ENCODE assay signal across 19 cellular contexts in the genomic region with DNA sequence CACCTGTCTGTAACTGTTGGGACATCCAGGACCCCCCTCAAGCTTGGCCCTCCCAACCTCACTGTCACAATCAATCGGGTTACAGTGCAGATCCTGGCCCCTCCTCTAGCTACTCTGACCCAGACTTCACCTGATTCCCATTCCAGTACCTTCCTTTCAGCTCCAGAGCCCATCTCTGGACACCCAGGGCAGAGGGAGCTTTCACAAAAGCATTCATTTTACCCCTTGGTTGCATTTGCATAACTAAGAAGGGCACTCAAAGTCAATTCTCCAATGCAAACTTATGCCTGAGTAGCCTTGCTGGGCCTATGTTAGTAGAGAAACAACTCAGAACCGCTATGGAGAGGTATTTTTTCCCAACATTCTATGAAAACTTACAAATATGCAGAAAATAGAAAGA. TPM values are rescaled to one million over a fixed set of nuclear protein-coding genes. Genes with fewer than 3 reads are reported as not detected.
DNase-seq lines count a peak whose midpoint lies in the region; ATAC-seq and TF ChIP-seq lines count a peak whose summit lies in the region.
"Had no signal": no experiment of that assay in that cellular context is flagged by ENCODE, and none has a peak within 500 bp of the region (broad histone marks: within the 10 kb centered on the region; RNA-seq: fewer than 3 reads in every experiment).

No MANE protein-coding gene starts in this region.

- 43 to 72% methylated on average over 1 to 2 of the region's 2 CpGs for WGBS in endodermal cell (ENCODE audit: insufficient coverage in 1 of 2, insufficient read length in 1 of 2), 2 experiments

- no peaks in the 10 kb centered on the region for H3K4me1 ChIP-seq in endodermal cell (ENCODE audit: control insufficient read depth, insufficient read depth, low read length)
- H3K4me1 ChIP-seq: SJSA1 had no signal

- H3K4me1 Mint-ChIP-seq in stimulated activated naive CD8-positive, alpha-beta T cell treated with anti-CD3 and anti-CD28 coated beads, Interleukin-15, Interleukin-2, amounts not matched to agents 100 ng/mL and 50 ng/mL, for 24 hours (ENCODE audit: low read depth): peaks cover 90% of the 10 kb centered on the region
- H3K4me1 Mint-ChIP-seq in WTC11 (peaks cover 31% of the 10 kb centered on the region), endodermal cell (peaks cover 24% of the 10 kb centered on the region)

- CTCF ChIA-PET in WTC11 (lab: Charles Lee): interaction anchor here (0.7 to 1.3 kb wide), 8 partner anchors 11 to 130 kb away, joined by 3 to 9 read pairs (median 5); partner anchors contain the start of gene ACTR1B

- in situ Hi-C loops in GM13976 (cut with MboI; ENCODE audit: low sequenced_read_pairs, unreplicated experiment): no loop called here

- POLR2A ChIA-PET in WTC11 (lab: Charles Lee): interaction anchor here (0.7 kb wide), 1 partner anchor 856 kb away, joined by 3 read pairs; no protein-coding TSS in a partner anchor

- H3K27me3 Mint-ChIP-seq in stimulated activated naive CD8-positive, alpha-beta T cell treated with anti-CD3 and anti-CD28 coated beads, Interleukin-15, Interleukin-2, amounts not matched to agents 100 ng/mL and 50 ng/mL, for 24 hours: no peaks in the 10 kb centered on the region
- no peaks in the 10 kb centered on the region; the same call in 1 of the 2 replicates for H3K27me3 Mint-ChIP-seq in WTC11 (ENCODE audit: low read depth)
- no peaks in the 10 kb centered on the region for H3K27me3 Mint-ChIP-seq in endodermal cell (ENCODE audit: insufficient read depth)

- H3K4me3 Mint-ChIP-seq in stimulated activated naive CD8-positive, alpha-beta T cell treated with anti-CD3 and anti-CD28 coated beads, Interleukin-15, Interleukin-2, amounts not matched to agents 100 ng/mL and 50 ng/mL, for 24 hours: peak overlapping the region; percentile 60
- H3K4me3 Mint-ChIP-seq in WTC11 (peak overlapping the region; percentile 0; the same call in 1 of the 2 replicates), endodermal cell (no peak overlapping the region)

- peaks cover 73% of the 10 kb centered on the region for H3K36me3 Mint-ChIP-seq in stimulated activated naive CD8-positive, alpha-beta T cell treated with anti-CD3 and anti-CD28 coated beads, Interleukin-15, Interleukin-2, amounts not matched to agents 100 ng/mL and 50 ng/mL, for 24 hours (ENCODE audit: low read depth)
- H3K36me3 Mint-ChIP-seq in WTC11 (no peaks in the 10 kb centered on the region), endodermal cell (ENCODE audit: low read depth) (no peaks in the 10 kb centered on the region)

- DNase-seq in stimulated activated naive CD8-positive, alpha-beta T cell treated with anti-CD3 and anti-CD28 coated beads, Interleukin-15, Interleukin-2, amounts not matched to agents 100 U/mL and 50 U/mL, for 24 hours: no peak
- DNase-seq in WTC11 (ENCODE audit: low spot score) (no peak), endodermal cell (no peak), NCI-H1048 (lab: John Stamatoyannopoulos, UW) (no peak), GM13976 (ENCODE audit: low spot score) (no peak), kidney glomerular epithelial cell (lab: John Stamatoyannopoulos, UW) (no peak)
- DNase-seq: activated CD4-positive, CD25-positive, alpha-beta regulatory T cell treated with anti-CD3 and anti-CD28 coated beads, Interleukin-2, amount 50 U/mL, for 72 hours; anterior cingulate cortex; effector CD8-positive, alpha-beta T cell; glutamatergic neuron; islet precursor cell; ovary; stimulated activated CD4-positive, alpha-beta T cell treated with anti-CD3 and anti-CD28 coated beads, Interleukin-1b, Interleukin-23, amount 100 ng/mL, for 48 hours; T1000 had no signal

- H3K36me3 ChIP-seq in endodermal cell (ENCODE audit: control insufficient read depth, insufficient read depth, low read length): no peaks in the 10 kb centered on the region
- H3K36me3 ChIP-seq: ovary, SJSA1 had no signal

- H3K27ac Mint-ChIP-seq in stimulated activated naive CD8-positive, alpha-beta T cell treated with anti-CD3 and anti-CD28 coated beads, Interleukin-15, Interleukin-2, amounts not matched to agents 100 ng/mL and 50 ng/mL, for 24 hours: peak overlapping the region; percentile 86
- peak overlapping the region; percentile 11; the same call in 1 of the 2 replicates for H3K27ac Mint-ChIP-seq in WTC11
- peak overlapping the region; percentile 72 for H3K27ac Mint-ChIP-seq in endodermal cell

- H3K9ac ChIP-seq in endodermal cell (ENCODE audit: extremely low read depth, low read length, poor library complexity, severe bottlenecking): no peak overlapping the region
- H3K9ac ChIP-seq: KMS-11 had no signal

- no peak overlapping the region for H3K27ac ChIP-seq in endodermal cell (ENCODE audit: low read depth, low read length)
- H3K27ac ChIP-seq: KMS-11, ovary, SJSA1 had no signal

- TF ChIP-seq CTCF in WTC11 (IDR thresholded peaks at IDR 0.05): no peak
- no peak for TF ChIP-seq CTCF in endodermal cell (conservative IDR thresholded peaks at IDR 0.05)
- TF ChIP-seq CTCF in GM13976 (IDR thresholded peaks at IDR 0.05; ENCODE audit: borderline replicate concordance, control extremely low read depth, extremely low read depth, insufficient read depth, missing control alignments): no peak

- ATAC-seq in stimulated activated naive CD8-positive, alpha-beta T cell treated with anti-CD3 and anti-CD28 coated beads, Interleukin-15, Interleukin-2, amounts not matched to agents 100 U/mL and 50 U/mL, for 24 hours: no peak
- peak; percentile 83 for ATAC-seq in WTC11
- ATAC-seq: HCT116 had no signal

- no peaks in the 10 kb centered on the region for H3K9me3 ChIP-seq in endodermal cell (ENCODE audit: control insufficient read depth, low read length)
- H3K9me3 ChIP-seq: ovary, SJSA1 had no signal

- H3K27me3 ChIP-seq in endodermal cell (ENCODE audit: control insufficient read depth, insufficient read depth, low read length, poor library complexity, severe bottlenecking): no peaks in the 10 kb centered on the region
- H3K27me3 ChIP-seq: ovary had no signal

- H3K4me3 ChIP-seq in endodermal cell (ENCODE audit: low read length): no peak overlapping the region
- H3K4me3 ChIP-seq: ovary, SJSA1 had no signal

- no peaks in the 10 kb centered on the region for H3K9me3 Mint-ChIP-seq in stimulated activated naive CD8-positive, alpha-beta T cell treated with anti-CD3 and anti-CD28 coated beads, Interleukin-15, Interleukin-2, amounts not matched to agents 100 ng/mL and 50 ng/mL, for 24 hours
- H3K9me3 Mint-ChIP-seq in WTC11 (no peaks in the 10 kb centered on the region), endodermal cell (no peaks in the 10 kb centered on the region)

TF ChIP-seq in WTC11, 78 proteins besides CTCF, POLR2A, EP300 and RAD21 (continues in another document):
- TF ChIP-seq, protein P1, sequence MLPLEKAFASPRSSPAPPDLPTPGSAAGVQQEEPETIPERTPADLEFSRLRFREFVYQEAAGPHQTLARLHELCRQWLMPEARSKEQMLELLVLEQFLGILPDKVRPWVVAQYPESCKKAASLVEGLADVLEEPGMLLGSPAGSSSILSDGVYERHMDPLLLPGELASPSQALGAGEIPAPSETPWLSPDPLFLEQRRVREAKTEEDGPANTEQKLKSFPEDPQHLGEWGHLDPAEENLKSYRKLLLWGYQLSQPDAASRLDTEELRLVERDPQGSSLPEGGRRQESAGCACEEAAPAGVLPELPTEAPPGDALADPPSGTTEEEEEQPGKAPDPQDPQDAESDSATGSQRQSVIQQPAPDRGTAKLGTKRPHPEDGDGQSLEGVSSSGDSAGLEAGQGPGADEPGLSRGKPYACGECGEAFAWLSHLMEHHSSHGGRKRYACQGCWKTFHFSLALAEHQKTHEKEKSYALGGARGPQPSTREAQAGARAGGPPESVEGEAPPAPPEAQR (CRISPR knock-in tag; IDR thresholded peaks at IDR 0.05): no peak
- TF ChIP-seq NR1H2 (CRISPR knock-in tag; IDR thresholded peaks at IDR 0.05) (no peak), MYBL2 (CRISPR knock-in tag; IDR thresholded peaks at IDR 0.05) (no peak), GTF2I (CRISPR knock-in tag; conservative IDR thresholded peaks at IDR 0.05) (no peak), ZBTB21 (CRISPR knock-in tag; IDR thresholded peaks at IDR 0.05; ENCODE audit: borderline replicate concordance) (no peak), FOXK1 (CRISPR knock-in tag; IDR thresholded peaks at IDR 0.05) (no peak), SMAD3 (CRISPR knock-in tag; IDR thresholded peaks at IDR 0.05; ENCODE audit: borderline replicate concordance) (no peak)
- TF ChIP-seq, protein P2, sequence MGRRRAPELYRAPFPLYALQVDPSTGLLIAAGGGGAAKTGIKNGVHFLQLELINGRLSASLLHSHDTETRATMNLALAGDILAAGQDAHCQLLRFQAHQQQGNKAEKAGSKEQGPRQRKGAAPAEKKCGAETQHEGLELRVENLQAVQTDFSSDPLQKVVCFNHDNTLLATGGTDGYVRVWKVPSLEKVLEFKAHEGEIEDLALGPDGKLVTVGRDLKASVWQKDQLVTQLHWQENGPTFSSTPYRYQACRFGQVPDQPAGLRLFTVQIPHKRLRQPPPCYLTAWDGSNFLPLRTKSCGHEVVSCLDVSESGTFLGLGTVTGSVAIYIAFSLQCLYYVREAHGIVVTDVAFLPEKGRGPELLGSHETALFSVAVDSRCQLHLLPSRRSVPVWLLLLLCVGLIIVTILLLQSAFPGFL (CRISPR knock-in tag; IDR thresholded peaks at IDR 0.05; ENCODE audit: borderline replicate concordance): no peak
- TF ChIP-seq, protein P3, sequence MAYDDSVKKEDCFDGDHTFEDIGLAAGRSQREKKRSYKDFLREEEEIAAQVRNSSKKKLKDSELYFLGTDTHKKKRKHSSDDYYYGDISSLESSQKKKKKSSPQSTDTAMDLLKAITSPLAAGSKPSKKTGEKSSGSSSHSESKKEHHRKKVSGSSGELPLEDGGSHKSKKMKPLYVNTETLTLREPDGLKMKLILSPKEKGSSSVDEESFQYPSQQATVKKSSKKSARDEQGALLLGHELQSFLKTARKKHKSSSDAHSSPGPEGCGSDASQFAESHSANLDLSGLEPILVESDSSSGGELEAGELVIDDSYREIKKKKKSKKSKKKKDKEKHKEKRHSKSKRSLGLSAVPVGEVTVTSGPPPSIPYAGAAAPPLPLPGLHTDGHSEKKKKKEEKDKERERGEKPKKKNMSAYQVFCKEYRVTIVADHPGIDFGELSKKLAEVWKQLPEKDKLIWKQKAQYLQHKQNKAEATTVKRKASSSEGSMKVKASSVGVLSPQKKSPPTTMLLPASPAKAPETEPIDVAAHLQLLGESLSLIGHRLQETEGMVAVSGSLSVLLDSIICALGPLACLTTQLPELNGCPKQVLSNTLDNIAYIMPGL (CRISPR knock-in tag; IDR thresholded peaks at IDR 0.05): no peak

RNA-seq across cellular contexts. Expression of gene ZAP70, which starts 7.4 kb away (rescaled TPM):
- total RNA-seq in WTC11 (2021) (0.61 to 0.73 TPM (median 0.64 TPM) in 3 replicates), endodermal cell (10 to 100 TPM in 1 of 2 donors, 1 to 10 TPM in 1; 8.3 to 10.4 TPM)
- 1.8 TPM for polyA plus RNA-seq in endodermal cell (2013, experiment 1 of 2)
- polyA plus RNA-seq in endodermal cell (2013, experiment 2 of 2): 3.1 TPM
- total RNA-seq: lung microvascular endothelial cell, SJSA1 had no signal

RNA-seq across cellular contexts. Expression of gene C2orf92, which starts 51.2 kb away (rescaled TPM):
- 5.2 to 7.9 TPM (median 6.9 TPM) in 3 replicates for total RNA-seq in WTC11 (2021)
- 10 to 100 TPM; 12.5 to 17.4 TPM for total RNA-seq in endodermal cell
- polyA plus RNA-seq in endodermal cell (2013, experiment 1 of 2): 7.2 TPM
- polyA plus RNA-seq in endodermal cell (2013, experiment 2 of 2): 7.0 TPM

RNA-seq across cellular contexts. Expression of gene ACTR1B, which starts 56.9 kb away (rescaled TPM):
- total RNA-seq in WTC11 (2021) (58.2 to 71.8 TPM (median 70.4 TPM) in 3 replicates), endodermal cell (10 to 100 TPM; 71.8 to 75.0 TPM)
- 71.7 TPM for polyA plus RNA-seq in endodermal cell (2013, experiment 1 of 2)
- polyA plus RNA-seq in endodermal cell (2013, experiment 2 of 2): 68.6 TPM

Comparison
In these comparisons a context has a peak if more than half of its experiments do, and no peak if none do; other contexts are left out.
1. H3K27ac Mint-ChIP-seq: peak in every context shown above with its lines; median percentile 86 in stimulated activated naive CD8-positive, alpha-beta T cell treated with anti-CD3 and anti-CD28 coated beads, Interleukin-15, Interleukin-2, amounts not matched to agents 100 ng/mL and 50 ng/mL, for 24 hours; 72 in endodermal cell; 11 in WTC11.